ENCODE assay signal across 1 cellular context in genomic region chr14:99671230-99672224, GRCh38.
TF ChIP-seq lines count a peak whose summit lies in the region.

No MANE protein-coding gene starts in this region.

TF ChIP-seq in IMR-90, 13 proteins besides CTCF, POLR2A, EP300 and RAD21:
- no peak for TF ChIP-seq BHLHE40 (IDR thresholded peaks at IDR 0.05; ENCODE audit: low read depth, low read length)
- no peak for TF ChIP-seq ELK1 (IDR thresholded peaks at IDR 0.05; ENCODE audit: borderline replicate concordance, low read depth, low read length)
- TF ChIP-seq SMC3 (IDR thresholded peaks at IDR 0.05; ENCODE audit: low read depth, low read length), result no peak
- no peak for TF ChIP-seq MAFK (IDR thresholded peaks at IDR 0.05; ENCODE audit: low read depth, low read length)
- no peak for TF ChIP-seq CHD1 (IDR thresholded peaks at IDR 0.05; ENCODE audit: low read depth, low read length)
- TF ChIP-seq RFX5 (IDR thresholded peaks at IDR 0.05; ENCODE audit: low read depth, low read length), result no peak
- TF ChIP-seq NFE2L2 (IDR thresholded peaks at IDR 0.05; ENCODE audit: low read depth, low read length), result no peak
- no peak for TF ChIP-seq MAZ (IDR thresholded peaks at IDR 0.05; ENCODE audit: borderline replicate concordance, low read depth, low read length)
- no peak for TF ChIP-seq MXI1 (IDR thresholded peaks at IDR 0.05; ENCODE audit: borderline replicate concordance, low read depth, low read length)
- TF ChIP-seq FOS (IDR thresholded peaks at IDR 0.05; ENCODE audit: low read depth, low read length), result no peak
- no peak for TF ChIP-seq USF2 (IDR thresholded peaks at IDR 0.05; ENCODE audit: low read depth, low read length)
- no peak for TF ChIP-seq CEBPB (IDR thresholded peaks at IDR 0.05; ENCODE audit: low read depth, low read length)
